8 cellular contexts compared by ENCODE assay signal in the genomic region with DNA sequence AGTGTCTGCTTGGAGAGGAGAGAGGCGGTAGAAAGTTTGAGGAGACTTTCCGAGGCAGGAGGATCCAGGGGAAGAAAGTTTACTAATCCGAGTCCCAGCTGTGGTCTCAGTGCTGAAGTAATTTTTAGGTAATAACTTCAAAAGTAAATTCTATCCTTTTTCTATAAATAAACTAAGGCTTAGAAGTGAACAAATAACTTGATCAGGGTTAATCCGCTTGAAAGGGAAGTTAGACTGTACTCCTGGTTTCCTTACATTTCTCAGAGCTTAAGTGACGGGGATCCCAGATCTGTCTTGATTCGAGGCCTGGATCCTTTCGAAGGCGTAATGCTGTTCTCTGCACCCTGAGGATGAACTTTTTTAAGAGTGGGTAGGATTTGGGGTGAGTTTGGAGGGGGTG. TPM values are rescaled to one million over a fixed set of nuclear protein-coding genes. Genes with fewer than 3 reads are reported as not detected.
DNase-seq lines count a peak whose midpoint lies in the region; ATAC-seq and TF ChIP-seq lines count a peak whose summit lies in the region.

No MANE protein-coding gene starts in this region.

- peak overlapping the region; percentile 88 for H3K9ac ChIP-seq in DND-41 (ENCODE audit: low read depth, low read length)
- peak overlapping the region; percentile 87; the same call in 1 of the 2 replicates for H3K9ac ChIP-seq in OCI-LY3 (ENCODE audit: low read length)

- H3K4me1 ChIP-seq in DND-41 (ENCODE audit: insufficient read depth, low read length) (peaks cover 44% of the 10 kb centered on the region), OCI-LY3 (ENCODE audit: low read length) (peaks cover 24% of the 10 kb centered on the region), ovary (ENCODE audit: insufficient read depth) (peaks cover 11% of the 10 kb centered on the region)

- H3K4me2 ChIP-seq in DND-41 (ENCODE audit: insufficient read depth, low read length), result peak overlapping the region; percentile 95
- H3K4me2 ChIP-seq in OCI-LY3 (ENCODE audit: low read length), result peak overlapping the region; percentile 93

- TF ChIP-seq POLR2A in ovary (IDR thresholded peaks at IDR 0.05), result no peak

- peaks cover 10% of the 10 kb centered on the region for H3K36me3 Mint-ChIP-seq in endothelial cell (ENCODE audit: low read depth, unreplicated experiment)

- H3K79me2 ChIP-seq in DND-41 (ENCODE audit: insufficient read depth, low read length) (peaks cover 69% of the 10 kb centered on the region), OCI-LY3 (ENCODE audit: low read length) (peaks cover 73% of the 10 kb centered on the region)

- H3K27me3 ChIP-seq in DND-41 (ENCODE audit: insufficient read depth, low read length, poor library complexity), result no peaks in the 10 kb centered on the region
- no peaks in the 10 kb centered on the region for H3K27me3 ChIP-seq in OCI-LY3 (ENCODE audit: low read depth, low read length)
- H3K27me3 ChIP-seq in ovary, result no peaks in the 10 kb centered on the region

- H3K4me3 Mint-ChIP-seq in endothelial cell (ENCODE audit: unreplicated experiment), result peak overlapping the region; percentile 96

- peak overlapping the region; percentile 80 to 94; a peak in 3 of 4 replicates for H3K4me3 ChIP-seq in DND-41 (ENCODE audit: low read depth in 1 of 2, low read length in 2 of 2)
- peak overlapping the region; percentile 94 for H3K4me3 ChIP-seq in OCI-LY3 (ENCODE audit: low read length)
- H3K4me3 ChIP-seq in ovary, result peak overlapping the region; percentile 83

- ATAC-seq in DND-41 (ENCODE audit: insufficient read depth, low read depth), result no peak
- ATAC-seq in GM19351 (IDR thresholded peaks at IDR 0.05; ENCODE audit: unreplicated experiment), result no peak
- ATAC-seq in HG03442 (IDR thresholded peaks at IDR 0.05; ENCODE audit: unreplicated experiment), result no peak

- H3K9me3 Mint-ChIP-seq in endothelial cell (ENCODE audit: unreplicated experiment), result no peaks in the 10 kb centered on the region

- DNase-seq in DND-41 (no peak), endothelial cell (ENCODE audit: low spot score) (no peak), ovary (no peak), GM13976 (ENCODE audit: low spot score) (no peak), HuH-7 (ENCODE audit: low spot score) (no peak)

- H3K27ac Mint-ChIP-seq in endothelial cell (ENCODE audit: unreplicated experiment), result peak overlapping the region; percentile 84

- H3K4me1 Mint-ChIP-seq in endothelial cell (ENCODE audit: unreplicated experiment), result peaks cover 21% of the 10 kb centered on the region

- intact Hi-C loops in ovary (cut with DNase I), result loop anchor here in 2 of 4 donors (5.0 to 10.0 kb wide), 3 partner anchors 207 to 779 kb away; a partner anchor contains a TSS

- TF ChIP-seq EP300 in ovary (IDR thresholded peaks at IDR 0.05), result no peak

- no peak overlapping the region for H2AFZ ChIP-seq in DND-41 (ENCODE audit: low read depth, low read length)
- no peak overlapping the region for H2AFZ ChIP-seq in OCI-LY3 (ENCODE audit: low read depth, low read length)

- H3K27me3 Mint-ChIP-seq in endothelial cell (ENCODE audit: unreplicated experiment), result peaks cover 15% of the 10 kb centered on the region

- H3K27ac ChIP-seq in DND-41 (ENCODE audit: low read length) (peak overlapping the region; percentile 98), OCI-LY3 (ENCODE audit: low read length) (no peak overlapping the region), ovary (no peak overlapping the region)

- H3K36me3 ChIP-seq in DND-41 (ENCODE audit: insufficient read depth, low read length), result peaks cover 54% of the 10 kb centered on the region
- H3K36me3 ChIP-seq in OCI-LY3 (replicated peaks; ENCODE audit: low read depth, low read length), result peaks cover 33% of the 10 kb centered on the region
- no peaks in the 10 kb centered on the region for H3K36me3 ChIP-seq in ovary

- peaks cover 56% of the 10 kb centered on the region for H4K20me1 ChIP-seq in DND-41 (ENCODE audit: insufficient read depth, low read length)
- H4K20me1 ChIP-seq in OCI-LY3 (ENCODE audit: insufficient read depth, low read length), result peaks cover 44% of the 10 kb centered on the region

- WGBS in ovary, 3 donors, result 35 to 38% (median 36%) methylated on average over 8 of the region's 8 CpGs

- TF ChIP-seq CTCF in DND-41 (IDR thresholded peaks at IDR 0.05; ENCODE audit: borderline replicate concordance, extremely low read depth, low read length, poor library complexity, severe bottlenecking) (no peak), OCI-LY3 (IDR thresholded peaks at IDR 0.05; ENCODE audit: low read depth, low read length) (no peak), endothelial cell (IDR thresholded peaks at IDR 0.05; ENCODE audit: unreplicated experiment) (no peak), ovary (IDR thresholded peaks at IDR 0.05) (no peak), GM13976 (IDR thresholded peaks at IDR 0.05; ENCODE audit: borderline replicate concordance, control extremely low read depth, extremely low read depth, insufficient read depth, missing control alignments) (no peak)

- in situ Hi-C loops in GM13976 (cut with MboI; ENCODE audit: low sequenced_read_pairs, unreplicated experiment), result no loop called here

- no peaks in the 10 kb centered on the region for H3K9me3 ChIP-seq in DND-41 (ENCODE audit: insufficient read depth, low read length, severe bottlenecking)
- no peaks in the 10 kb centered on the region for H3K9me3 ChIP-seq in OCI-LY3 (ENCODE audit: insufficient read depth, low read length)
- H3K9me3 ChIP-seq in ovary, result no peaks in the 10 kb centered on the region

RNA-seq across cellular contexts. Expression of a gene that starts 2.6 kb away (rescaled TPM):
- 31.3 TPM for total RNA-seq in endothelial cell (ENCODE audit: unreplicated experiment)
- 10 to 100 TPM; 10.2 to 20.2 (median 14.6) TPM for total RNA-seq in ovary
- polyA plus RNA-seq in ovary, result 1 to 10 TPM; 5.1 to 7.3 TPM
